In genomic region chr16:78286076-78286475, GRCh38 we compare ENCODE assay signal across 22 cellular contexts.
"Had no signal": no experiment of that assay in that cellular context is flagged by ENCODE, and none has a peak within 500 bp of the region (broad histone marks: within the 10 kb centered on the region; RNA-seq: fewer than 3 reads in every experiment).

No MANE protein-coding gene starts in this region.

- H3K36me3 Mint-ChIP-seq: stimulated activated effector memory CD8-positive, alpha-beta T cell treated with anti-CD3 and anti-CD28 coated beads, Interleukin-12 subunit alpha, Interleukin-12 subunit beta, amount 100 ng/mL, for 72 hours had no signal

- H3K27me3 Mint-ChIP-seq: dendritic cell treated with granulocyte-macrophage colony-stimulating factor and Interleukin-4, amounts not matched to agents 40 ng/mL and 50 ng/mL, for 4 days; naive thymus-derived CD8-positive, alpha-beta T cell; progenitor cell of endocrine pancreas had no signal

- H3K9me3 Mint-ChIP-seq: dendritic cell treated with granulocyte-macrophage colony-stimulating factor and Interleukin-4, amounts not matched to agents 40 ng/mL and 50 ng/mL, for 4 days; neural crest cell; stimulated activated effector memory CD8-positive, alpha-beta T cell treated with anti-CD3 and anti-CD28 coated beads, Interleukin-12 subunit alpha, Interleukin-12 subunit beta, amount 100 ng/mL, for 72 hours had no signal

- DNase-seq: effector CD8-positive, alpha-beta T cell; foreskin keratinocyte; heart left ventricle; hippocampal formation; islet precursor cell; kidney glomerular epithelial cell; left colon; left ventricle myocardium inferior; lower lobe of right lung; naive thymus-derived CD8-positive, alpha-beta T cell; stimulated activated CD4-positive, alpha-beta T cell treated with anti-CD3 and anti-CD28 coated beads, Interleukin-2, amount 100 ng/mL, for 24 hours; stimulated activated CD4-positive, alpha-beta T cell treated with anti-CD3 and anti-CD28 coated beads, Interleukin-4, amount 100 ng/mL, for 24 hours; stimulated activated naive CD4-positive, alpha-beta T cell treated with Interleukin-2 at 50 U/mL for 16 hours; stomach; thyroid gland; trophoblast cell had no signal

- H3K27ac Mint-ChIP-seq: dendritic cell treated with granulocyte-macrophage colony-stimulating factor and Interleukin-4, amounts not matched to agents 40 ng/mL and 50 ng/mL, for 4 days; naive thymus-derived CD8-positive, alpha-beta T cell; progenitor cell of endocrine pancreas; stimulated activated effector memory CD8-positive, alpha-beta T cell treated with anti-CD3 and anti-CD28 coated beads, Interleukin-12 subunit alpha, Interleukin-12 subunit beta, amount 100 ng/mL, for 72 hours had no signal

- ATAC-seq: foreskin keratinocyte; gastroesophageal sphincter; heart left ventricle; lower lobe of right lung; naive thymus-derived CD8-positive, alpha-beta T cell; sciatic nerve; stimulated activated effector memory CD8-positive, alpha-beta T cell treated with anti-CD3 and anti-CD28 coated beads, Interleukin-12 subunit alpha, Interleukin-12 subunit beta, amount 100 ng/mL, for 72 hours had no signal

- H3K4me1 Mint-ChIP-seq: stimulated activated effector memory CD8-positive, alpha-beta T cell treated with anti-CD3 and anti-CD28 coated beads, Interleukin-12 subunit alpha, Interleukin-12 subunit beta, amount 100 ng/mL, for 72 hours had no signal

- H3K4me3 Mint-ChIP-seq: dendritic cell treated with granulocyte-macrophage colony-stimulating factor and Interleukin-4, amounts not matched to agents 40 ng/mL and 50 ng/mL, for 4 days; naive thymus-derived CD8-positive, alpha-beta T cell; neural crest cell; stimulated activated effector memory CD8-positive, alpha-beta T cell treated with anti-CD3 and anti-CD28 coated beads, Interleukin-12 subunit alpha, Interleukin-12 subunit beta, amount 100 ng/mL, for 72 hours had no signal
